1 cellular context compared by ENCODE assay signal in genomic region chr7:133081605-133082389, GRCh38.
TF ChIP-seq lines count a peak whose summit lies in the region.

Gene CHCHD3 (minus strand): TSS chr7:133082090. CDS start chr7:133081937, 153 bp downstream.

TF ChIP-seq in K562, 482 proteins besides CTCF, POLR2A, EP300 and RAD21 (continued from another document and continues in another):
- TF ChIP-seq, protein P1, sequence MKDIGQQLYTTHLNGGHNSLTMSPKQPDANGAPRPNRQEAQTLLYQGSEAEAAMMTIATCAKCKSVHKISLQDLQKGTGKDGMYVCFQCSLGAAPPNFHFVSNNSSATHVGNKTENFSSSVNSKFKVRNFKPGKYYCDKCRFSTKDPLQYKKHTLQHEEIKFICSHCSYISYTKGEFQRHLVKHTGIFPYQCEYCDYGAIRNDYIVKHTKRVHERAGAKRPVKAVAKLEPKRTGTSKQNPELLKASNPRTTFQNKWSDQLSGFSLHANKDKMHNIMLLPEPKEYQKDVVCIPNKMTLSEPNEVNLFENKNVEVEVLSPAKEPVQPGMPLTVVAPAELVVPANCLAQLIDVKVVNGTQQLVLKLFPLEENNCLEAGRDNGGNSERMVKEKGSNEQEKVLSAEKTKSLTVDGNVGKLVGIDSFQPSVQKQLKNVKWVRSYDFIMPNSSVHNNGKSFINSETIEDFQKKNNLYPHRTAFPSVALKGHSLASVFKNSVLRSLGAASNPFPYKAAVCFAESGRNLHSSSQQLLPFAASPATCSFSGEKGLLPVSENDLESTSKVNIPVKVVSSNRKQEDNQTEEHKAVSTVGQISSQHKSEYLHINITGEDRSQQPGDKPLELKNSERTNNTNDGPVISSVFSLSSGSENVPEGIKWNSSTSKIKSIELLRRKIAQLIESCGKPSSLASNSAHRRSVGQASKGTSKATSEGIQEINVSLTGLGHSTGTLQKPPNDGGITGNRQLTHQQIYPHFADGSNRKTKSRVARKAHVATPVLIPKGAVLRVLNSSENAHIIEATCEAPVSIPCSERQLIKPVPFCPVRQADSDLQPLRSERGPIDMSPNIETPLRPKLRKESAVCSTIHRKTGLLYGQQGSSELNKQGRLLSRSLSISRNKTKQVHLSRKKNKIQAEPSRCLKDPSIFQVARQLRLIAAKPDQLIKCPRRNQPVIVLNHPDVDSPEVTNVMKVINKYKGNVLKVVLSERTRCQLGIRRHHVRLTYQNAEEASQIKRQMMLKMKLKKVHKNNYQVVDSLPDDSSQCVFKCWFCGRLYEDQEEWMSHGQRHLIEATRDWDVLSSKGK (CRISPR knock-in tag; IDR thresholded peaks at IDR 0.05), result no peak
- TF ChIP-seq POLR3A (IDR thresholded peaks at IDR 0.05; ENCODE audit: borderline replicate concordance, extremely low read depth, insufficient read depth, insufficient read length) (no peak), ELK1 (CRISPR knock-in tag; IDR thresholded peaks at IDR 0.05) (no peak), ZNF785 (CRISPR knock-in tag; IDR thresholded peaks at IDR 0.05) (0 out of 2 replicates have a peak, but pooled peaks have one; percentile 30), CTBP1 (IDR thresholded peaks at IDR 0.05; ENCODE audit: borderline replicate concordance) (peak; percentile 73; the same call in 1 of the 2 replicates), HDAC2 (IDR thresholded peaks at IDR 0.05) (peak; percentile 78; the same call in 1 of the 2 replicates), ZNF695 (CRISPR knock-in tag; IDR thresholded peaks at IDR 0.05) (0 out of 2 replicates have a peak, but pooled peaks have one; percentile 60), POLR2AphosphoS5 (IDR thresholded peaks at IDR 0.05; ENCODE audit: control insufficient read depth, insufficient read depth, low read depth, low read length) (peak; percentile 81), NCOR1 (IDR thresholded peaks at IDR 0.05) (no peak), SAP30 (IDR thresholded peaks at IDR 0.05; ENCODE audit: borderline replicate concordance, insufficient read depth, low read depth, low read length, poor library complexity, severe bottlenecking) (peak; percentile 96), ZNF146 (CRISPR knock-in tag; IDR thresholded peaks at IDR 0.05; ENCODE audit: unreplicated experiment) (no peak), ILF3 (IDR thresholded peaks at IDR 0.05; ENCODE audit: borderline replicate concordance) (no peak), ZC3H4 (CRISPR knock-in tag; IDR thresholded peaks at IDR 0.05; ENCODE audit: borderline replicate concordance) (no peak), MLLT1 (IDR thresholded peaks at IDR 0.05) (no peak), RBM14 (IDR thresholded peaks at IDR 0.05; ENCODE audit: borderline replicate concordance, insufficient read depth, low read depth, low read length) (no peak), XRCC3 (IDR thresholded peaks at IDR 0.05) (no peak), YBX1 (IDR thresholded peaks at IDR 0.05) (no peak), RHOXF2B (CRISPR knock-in tag; conservative IDR thresholded peaks at IDR 0.05) (no peak), ZNF12 (CRISPR knock-in tag; IDR thresholded peaks at IDR 0.05) (peak; percentile 57; the same call in 1 of the 2 replicates), ZBTB7A (IDR thresholded peaks at IDR 0.05; ENCODE audit: borderline replicate concordance, control insufficient read depth, low read depth, low read length) (peak; percentile 96; the same call in 1 of the 2 replicates), ZNF407 (IDR thresholded peaks at IDR 0.05; ENCODE audit: low read depth) (no peak), ERF (CRISPR knock-in tag; IDR thresholded peaks at IDR 0.05) (peak; percentile 65; the same call in 1 of the 2 replicates)
- TF ChIP-seq, protein P2, sequence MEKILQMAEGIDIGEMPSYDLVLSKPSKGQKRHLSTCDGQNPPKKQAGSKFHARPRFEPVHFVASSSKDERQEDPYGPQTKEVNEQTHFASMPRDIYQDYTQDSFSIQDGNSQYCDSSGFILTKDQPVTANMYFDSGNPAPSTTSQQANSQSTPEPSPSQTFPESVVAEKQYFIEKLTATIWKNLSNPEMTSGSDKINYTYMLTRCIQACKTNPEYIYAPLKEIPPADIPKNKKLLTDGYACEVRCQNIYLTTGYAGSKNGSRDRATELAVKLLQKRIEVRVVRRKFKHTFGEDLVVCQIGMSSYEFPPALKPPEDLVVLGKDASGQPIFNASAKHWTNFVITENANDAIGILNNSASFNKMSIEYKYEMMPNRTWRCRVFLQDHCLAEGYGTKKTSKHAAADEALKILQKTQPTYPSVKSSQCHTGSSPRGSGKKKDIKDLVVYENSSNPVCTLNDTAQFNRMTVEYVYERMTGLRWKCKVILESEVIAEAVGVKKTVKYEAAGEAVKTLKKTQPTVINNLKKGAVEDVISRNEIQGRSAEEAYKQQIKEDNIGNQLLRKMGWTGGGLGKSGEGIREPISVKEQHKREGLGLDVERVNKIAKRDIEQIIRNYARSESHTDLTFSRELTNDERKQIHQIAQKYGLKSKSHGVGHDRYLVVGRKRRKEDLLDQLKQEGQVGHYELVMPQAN (IDR thresholded peaks at IDR 0.05; ENCODE audit: borderline replicate concordance), result peak; percentile 90
- TF ChIP-seq, protein P3, sequence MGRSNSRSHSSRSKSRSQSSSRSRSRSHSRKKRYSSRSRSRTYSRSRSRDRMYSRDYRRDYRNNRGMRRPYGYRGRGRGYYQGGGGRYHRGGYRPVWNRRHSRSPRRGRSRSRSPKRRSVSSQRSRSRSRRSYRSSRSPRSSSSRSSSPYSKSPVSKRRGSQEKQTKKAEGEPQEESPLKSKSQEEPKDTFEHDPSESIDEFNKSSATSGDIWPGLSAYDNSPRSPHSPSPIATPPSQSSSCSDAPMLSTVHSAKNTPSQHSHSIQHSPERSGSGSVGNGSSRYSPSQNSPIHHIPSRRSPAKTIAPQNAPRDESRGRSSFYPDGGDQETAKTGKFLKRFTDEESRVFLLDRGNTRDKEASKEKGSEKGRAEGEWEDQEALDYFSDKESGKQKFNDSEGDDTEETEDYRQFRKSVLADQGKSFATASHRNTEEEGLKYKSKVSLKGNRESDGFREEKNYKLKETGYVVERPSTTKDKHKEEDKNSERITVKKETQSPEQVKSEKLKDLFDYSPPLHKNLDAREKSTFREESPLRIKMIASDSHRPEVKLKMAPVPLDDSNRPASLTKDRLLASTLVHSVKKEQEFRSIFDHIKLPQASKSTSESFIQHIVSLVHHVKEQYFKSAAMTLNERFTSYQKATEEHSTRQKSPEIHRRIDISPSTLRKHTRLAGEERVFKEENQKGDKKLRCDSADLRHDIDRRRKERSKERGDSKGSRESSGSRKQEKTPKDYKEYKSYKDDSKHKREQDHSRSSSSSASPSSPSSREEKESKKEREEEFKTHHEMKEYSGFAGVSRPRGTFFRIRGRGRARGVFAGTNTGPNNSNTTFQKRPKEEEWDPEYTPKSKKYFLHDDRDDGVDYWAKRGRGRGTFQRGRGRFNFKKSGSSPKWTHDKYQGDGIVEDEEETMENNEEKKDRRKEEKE (IDR thresholded peaks at IDR 0.05; ENCODE audit: borderline replicate concordance in 1 of 2, control insufficient read depth in 1 of 2, low read depth in 2 of 2, low read length in 1 of 2), result peak in 1 of 2 experiments; percentile 80; a peak in 1 of 4 replicates
- TF ChIP-seq, protein P4, sequence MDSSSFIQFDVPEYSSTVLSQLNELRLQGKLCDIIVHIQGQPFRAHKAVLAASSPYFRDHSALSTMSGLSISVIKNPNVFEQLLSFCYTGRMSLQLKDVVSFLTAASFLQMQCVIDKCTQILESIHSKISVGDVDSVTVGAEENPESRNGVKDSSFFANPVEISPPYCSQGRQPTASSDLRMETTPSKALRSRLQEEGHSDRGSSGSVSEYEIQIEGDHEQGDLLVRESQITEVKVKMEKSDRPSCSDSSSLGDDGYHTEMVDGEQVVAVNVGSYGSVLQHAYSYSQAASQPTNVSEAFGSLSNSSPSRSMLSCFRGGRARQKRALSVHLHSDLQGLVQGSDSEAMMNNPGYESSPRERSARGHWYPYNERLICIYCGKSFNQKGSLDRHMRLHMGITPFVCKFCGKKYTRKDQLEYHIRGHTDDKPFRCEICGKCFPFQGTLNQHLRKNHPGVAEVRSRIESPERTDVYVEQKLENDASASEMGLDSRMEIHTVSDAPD (CRISPR knock-in tag; IDR thresholded peaks at IDR 0.05), result no peak
- TF ChIP-seq, protein P5, sequence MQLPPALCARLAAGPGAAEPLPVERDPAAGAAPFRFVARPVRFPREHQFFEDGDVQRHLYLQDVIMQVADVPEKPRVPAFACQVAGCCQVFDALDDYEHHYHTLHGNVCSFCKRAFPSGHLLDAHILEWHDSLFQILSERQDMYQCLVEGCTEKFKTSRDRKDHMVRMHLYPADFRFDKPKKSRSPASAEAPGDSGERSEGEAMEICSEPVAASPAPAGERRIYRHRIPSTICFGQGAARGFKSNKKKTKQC (CRISPR knock-in tag; IDR thresholded peaks at IDR 0.05), result peak; percentile 89; the same call in 1 of the 2 replicates
- TF ChIP-seq, protein P6, sequence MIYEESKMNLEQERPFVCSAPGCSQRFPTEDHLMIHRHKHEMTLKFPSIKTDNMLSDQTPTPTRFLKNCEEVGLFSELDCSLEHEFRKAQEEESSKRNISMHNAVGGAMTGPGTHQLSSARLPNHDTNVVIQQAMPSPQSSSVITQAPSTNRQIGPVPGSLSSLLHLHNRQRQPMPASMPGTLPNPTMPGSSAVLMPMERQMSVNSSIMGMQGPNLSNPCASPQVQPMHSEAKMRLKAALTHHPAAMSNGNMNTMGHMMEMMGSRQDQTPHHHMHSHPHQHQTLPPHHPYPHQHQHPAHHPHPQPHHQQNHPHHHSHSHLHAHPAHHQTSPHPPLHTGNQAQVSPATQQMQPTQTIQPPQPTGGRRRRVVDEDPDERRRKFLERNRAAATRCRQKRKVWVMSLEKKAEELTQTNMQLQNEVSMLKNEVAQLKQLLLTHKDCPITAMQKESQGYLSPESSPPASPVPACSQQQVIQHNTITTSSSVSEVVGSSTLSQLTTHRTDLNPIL (CRISPR knock-in tag; IDR thresholded peaks at IDR 0.05), result no peak
- TF ChIP-seq, protein P7, sequence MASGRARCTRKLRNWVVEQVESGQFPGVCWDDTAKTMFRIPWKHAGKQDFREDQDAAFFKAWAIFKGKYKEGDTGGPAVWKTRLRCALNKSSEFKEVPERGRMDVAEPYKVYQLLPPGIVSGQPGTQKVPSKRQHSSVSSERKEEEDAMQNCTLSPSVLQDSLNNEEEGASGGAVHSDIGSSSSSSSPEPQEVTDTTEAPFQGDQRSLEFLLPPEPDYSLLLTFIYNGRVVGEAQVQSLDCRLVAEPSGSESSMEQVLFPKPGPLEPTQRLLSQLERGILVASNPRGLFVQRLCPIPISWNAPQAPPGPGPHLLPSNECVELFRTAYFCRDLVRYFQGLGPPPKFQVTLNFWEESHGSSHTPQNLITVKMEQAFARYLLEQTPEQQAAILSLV (tag; IDR thresholded peaks at IDR 0.05), result no peak
